17 cellular contexts compared by ENCODE assay signal in the genomic region with DNA sequence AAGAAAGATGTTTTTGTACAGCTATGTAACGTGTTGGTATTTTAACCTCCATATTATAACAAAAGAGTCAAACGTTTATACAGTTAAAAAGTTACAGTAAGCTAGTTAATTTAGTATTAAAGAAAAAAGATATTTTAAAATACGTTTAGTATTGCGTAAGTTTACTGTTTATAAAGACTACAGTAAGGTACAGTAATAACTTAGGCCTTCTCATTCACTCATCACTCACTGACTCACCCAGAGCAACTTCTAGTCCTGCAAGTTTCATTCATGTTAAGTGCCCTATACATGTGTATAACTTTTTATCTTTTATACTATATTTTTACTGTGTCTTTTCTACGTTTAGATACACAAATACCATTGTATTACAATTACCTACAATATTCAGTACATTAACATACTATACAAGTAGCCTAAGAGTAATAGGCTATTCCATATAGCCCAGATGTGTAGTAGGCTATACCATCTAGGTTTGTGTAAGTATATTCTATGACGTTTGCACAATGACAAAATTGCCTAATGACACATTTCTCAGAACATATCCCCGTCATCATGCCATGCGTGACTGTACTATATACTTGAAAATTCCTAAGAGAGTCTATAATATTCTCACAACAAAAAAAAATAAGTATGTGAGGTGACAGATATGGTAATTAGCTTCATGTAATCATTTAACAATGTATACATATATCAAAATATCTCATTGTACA. TPM values are rescaled to one million over a fixed set of nuclear protein-coding genes. Genes with fewer than 3 reads are reported as not detected.
DNase-seq lines count a peak whose midpoint lies in the region; ATAC-seq and TF ChIP-seq lines count a peak whose summit lies in the region.
"Had no signal": no experiment of that assay in that cellular context is flagged by ENCODE, and none has a peak within 500 bp of the region (broad histone marks: within the 10 kb centered on the region; RNA-seq: fewer than 3 reads in every experiment).

No MANE protein-coding gene starts in this region.

- no peaks in the 10 kb centered on the region for H3K36me3 ChIP-seq in naive thymus-derived CD4-positive, alpha-beta T cell (ENCODE audit: control insufficient read depth in 2 of 3, insufficient read depth in 3 of 3, low read length in 3 of 3)

- H3K27me3 Mint-ChIP-seq in activated T-helper 1 cell treated with anti-CD3 and anti-CD28 coated beads, Interleukin-12 subunit alpha, Interleukin-12 subunit beta, Interleukin-2, Interleukin-4 antibody, amounts not matched to agents 30 ng/mL and 10 ng/mL and 1 ng/mL, durations not matched to agents 14 hours and 24 hours and 36 hours (ENCODE audit: insufficient read depth) = no peaks in the 10 kb centered on the region
- no peaks in the 10 kb centered on the region for H3K27me3 Mint-ChIP-seq in naive thymus-derived CD4-positive, alpha-beta T cell
- H3K27me3 Mint-ChIP-seq: naive B cell had no signal

- H3K27me3 ChIP-seq in foreskin keratinocyte = no peaks in the 10 kb centered on the region
- no peaks in the 10 kb centered on the region for H3K27me3 ChIP-seq in naive thymus-derived CD4-positive, alpha-beta T cell (ENCODE audit: control insufficient read depth in 2 of 2, insufficient read depth in 2 of 2, low read length in 2 of 2)

- CTCF ChIA-PET in naive thymus-derived CD4-positive, alpha-beta T cell (lab: Charles Lee) = interaction anchor here (0.7 kb wide), 1 partner anchor 10 kb away, joined by 5 read pairs; no protein-coding TSS in a partner anchor

- no peak overlapping the region for H3K4me3 Mint-ChIP-seq in activated T-helper 1 cell treated with anti-CD3 and anti-CD28 coated beads, Interleukin-12 subunit alpha, Interleukin-12 subunit beta, Interleukin-2, Interleukin-4 antibody, amounts not matched to agents 30 ng/mL and 10 ng/mL and 1 ng/mL, durations not matched to agents 14 hours and 24 hours and 36 hours
- H3K4me3 Mint-ChIP-seq in naive thymus-derived CD4-positive, alpha-beta T cell = no peak overlapping the region
- H3K4me3 Mint-ChIP-seq: CD14-positive monocyte; naive B cell; stimulated activated effector memory CD8-positive, alpha-beta T cell treated with anti-CD3 and anti-CD28 coated beads, Interleukin-12 subunit alpha, Interleukin-12 subunit beta, amount 100 ng/mL, for 72 hours had no signal

- H3K9me3 Mint-ChIP-seq in activated T-helper 1 cell treated with anti-CD3 and anti-CD28 coated beads, Interleukin-12 subunit alpha, Interleukin-12 subunit beta, Interleukin-2, Interleukin-4 antibody, amounts not matched to agents 30 ng/mL and 10 ng/mL and 1 ng/mL, durations not matched to agents 14 hours and 24 hours and 36 hours = no peaks in the 10 kb centered on the region
- peaks cover 0 to 2% (median 0%) of the 10 kb centered on the region in 11 donors for H3K9me3 Mint-ChIP-seq in naive thymus-derived CD4-positive, alpha-beta T cell
- H3K9me3 Mint-ChIP-seq: stimulated activated effector memory CD8-positive, alpha-beta T cell treated with anti-CD3 and anti-CD28 coated beads, Interleukin-12 subunit alpha, Interleukin-12 subunit beta, amount 100 ng/mL, for 72 hours had no signal

- no peaks in the 10 kb centered on the region for H3K9me3 ChIP-seq in naive thymus-derived CD4-positive, alpha-beta T cell (ENCODE audit: control insufficient read depth in 2 of 3, low read length in 3 of 3)

- no peak for TF ChIP-seq CTCF in AG09309 (IDR thresholded peaks at IDR 0.05; ENCODE audit: control insufficient read depth, insufficient read depth, low read depth, low read length, missing control alignments)
- no peak for TF ChIP-seq CTCF in foreskin keratinocyte (conservative IDR thresholded peaks at IDR 0.05)

- peaks cover 16% of the 10 kb centered on the region for H3K4me1 ChIP-seq in foreskin keratinocyte
- H3K4me1 ChIP-seq in naive thymus-derived CD4-positive, alpha-beta T cell (ENCODE audit: control insufficient read depth in 2 of 2, insufficient read depth in 2 of 2, low read length in 2 of 2) = no peaks in the 10 kb centered on the region

- POLR2A ChIA-PET in naive thymus-derived CD4-positive, alpha-beta T cell (lab: Charles Lee) = no interaction called here

- H3K36me3 Mint-ChIP-seq in activated T-helper 1 cell treated with anti-CD3 and anti-CD28 coated beads, Interleukin-12 subunit alpha, Interleukin-12 subunit beta, Interleukin-2, Interleukin-4 antibody, amounts not matched to agents 30 ng/mL and 10 ng/mL and 1 ng/mL, durations not matched to agents 14 hours and 24 hours and 36 hours (ENCODE audit: low read depth) = peaks cover 7% of the 10 kb centered on the region
- peaks cover 0 to 6% (median 5%) of the 10 kb centered on the region in 5 donors for H3K36me3 Mint-ChIP-seq in naive thymus-derived CD4-positive, alpha-beta T cell
- H3K36me3 Mint-ChIP-seq: naive B cell had no signal

- no peak overlapping the region for H3K4me3 ChIP-seq in AG09309 (ENCODE audit: control insufficient read depth, low read depth, low read length)
- H3K4me3 ChIP-seq in naive thymus-derived CD4-positive, alpha-beta T cell (ENCODE audit: low read length) = no peak overlapping the region

- H3K4me1 Mint-ChIP-seq in activated T-helper 1 cell treated with anti-CD3 and anti-CD28 coated beads, Interleukin-12 subunit alpha, Interleukin-12 subunit beta, Interleukin-2, Interleukin-4 antibody, amounts not matched to agents 30 ng/mL and 10 ng/mL and 1 ng/mL, durations not matched to agents 14 hours and 24 hours and 36 hours (ENCODE audit: low read depth) = peaks cover 6% of the 10 kb centered on the region
- H3K4me1 Mint-ChIP-seq in naive thymus-derived CD4-positive, alpha-beta T cell = peaks cover 0 to 35% (median 20%) of the 10 kb centered on the region in 7 donors

- DNase-seq in AG09309 (ENCODE audit: low read depth) (peak; percentile 32), LHCN-M2 (ENCODE audit: low read depth) (peak; percentile 66), amniotic stem cell (lab: John Stamatoyannopoulos, UW) (peak; percentile 16), foreskin keratinocyte (peak; percentile 78 to 91)
- DNase-seq in stimulated activated CD4-positive, alpha-beta T cell treated with anti-CD3 and anti-CD28 coated beads, Interleukin-15, amount 100 ng/mL, for 24 hours = no peak
- no peak for DNase-seq in activated T-helper 1 cell treated with anti-CD3 and anti-CD28 coated beads, Interleukin-12 subunit alpha, Interleukin-12 subunit beta, Interleukin-2, Interleukin-4 antibody, amounts not matched to agents 30 ng/mL and 10 ng/mL and 1 ng/mL, durations not matched to agents 14 hours and 24 hours and 36 hours (ENCODE audit: low spot score)
- DNase-seq in naive thymus-derived CD4-positive, alpha-beta T cell = no peak
- DNase-seq: activated CD4-positive, alpha-beta T cell treated with anti-CD3 and anti-CD28 coated beads for 48 hours; activated T-cell treated with anti-CD3 and anti-CD28 coated beads, Interleukin-2, amount 50 U/mL, for 48 hours; glutamatergic neuron; left colon; naive B cell; NCI-H2227 treated with DMSO at 0.1 percent for 48 hours; stimulated activated CD4-positive, alpha-beta T cell treated with anti-CD3 and anti-CD28 coated beads, Interleukin-4, amount 100 ng/mL, for 1 hour had no signal

- H3K27ac Mint-ChIP-seq in activated T-helper 1 cell treated with anti-CD3 and anti-CD28 coated beads, Interleukin-12 subunit alpha, Interleukin-12 subunit beta, Interleukin-2, Interleukin-4 antibody, amounts not matched to agents 30 ng/mL and 10 ng/mL and 1 ng/mL, durations not matched to agents 14 hours and 24 hours and 36 hours = no peak overlapping the region
- no peak overlapping the region for H3K27ac Mint-ChIP-seq in naive thymus-derived CD4-positive, alpha-beta T cell
- H3K27ac Mint-ChIP-seq: stimulated activated effector memory CD8-positive, alpha-beta T cell treated with anti-CD3 and anti-CD28 coated beads, Interleukin-12 subunit alpha, Interleukin-12 subunit beta, amount 100 ng/mL, for 72 hours had no signal

- intact Hi-C loops in activated T-helper 1 cell treated with anti-CD3 and anti-CD28 coated beads, Interleukin-12 subunit alpha, Interleukin-12 subunit beta, Interleukin-2, Interleukin-4 antibody, amounts not matched to agents 30 ng/mL and 10 ng/mL and 1 ng/mL, durations not matched to agents 14 hours and 24 hours and 36 hours (cut with micrococcal nuclease) = no loop called here
- intact Hi-C loops in naive thymus-derived CD4-positive, alpha-beta T cell (cut with micrococcal nuclease) = no loop called here

- H3K27ac ChIP-seq in foreskin keratinocyte = peak overlapping the region; percentile 81
- no peak overlapping the region for H3K27ac ChIP-seq in naive thymus-derived CD4-positive, alpha-beta T cell (ENCODE audit: low read depth, low read length)

- ATAC-seq in foreskin keratinocyte (peak; percentile 100), GM21381 (IDR thresholded peaks at IDR 0.05; ENCODE audit: unreplicated experiment) (no peak)
- no peak for ATAC-seq in naive thymus-derived CD4-positive, alpha-beta T cell
- ATAC-seq: left colon; stimulated activated effector memory CD8-positive, alpha-beta T cell treated with anti-CD3 and anti-CD28 coated beads, Interleukin-12 subunit alpha, Interleukin-12 subunit beta, amount 100 ng/mL, for 72 hours had no signal

RNA-seq across cellular contexts. Expression of gene ERP44, which starts 33.8 kb away (rescaled TPM):
- total RNA-seq in LHCN-M2 (2014; rRNA removed) (13.9 TPM in 2 replicates), foreskin keratinocyte (19.8 and 23.6 TPM in 2 replicates)
- polyA plus RNA-seq in LHCN-M2 (2012) = 9.6 TPM
- polyA plus RNA-seq in foreskin keratinocyte = 16.4 and 17.8 TPM in 2 replicates
- 17.3 and 18.1 TPM in 2 replicates for total RNA-seq in activated T-helper 1 cell treated with anti-CD3 and anti-CD28 coated beads, Interleukin-12 subunit alpha, Interleukin-12 subunit beta, Interleukin-2, Interleukin-4 antibody, amounts not matched to agents 30 ng/mL and 10 ng/mL and 1 ng/mL, durations not matched to agents 14 hours and 24 hours and 36 hours
- 10 to 100 TPM in 4 of 5 experiments, 1 to 10 TPM in 1; 9.8 to 19.5 (median 15.2) TPM for total RNA-seq in naive thymus-derived CD4-positive, alpha-beta T cell
- polyA plus RNA-seq in naive thymus-derived CD4-positive, alpha-beta T cell = 10 to 100 TPM; 29.8 to 38.2 TPM

RNA-seq across cellular contexts. Expression of gene INVS, which starts 34.0 kb away (rescaled TPM):
- total RNA-seq in LHCN-M2 (2014; rRNA removed) (16.3 and 16.6 TPM in 2 replicates), foreskin keratinocyte (20.4 and 21.2 TPM in 2 replicates)
- polyA plus RNA-seq in LHCN-M2 (2012) = 5.7 TPM
- 4.6 and 6.1 TPM in 2 replicates for polyA plus RNA-seq in foreskin keratinocyte
- total RNA-seq in activated T-helper 1 cell treated with anti-CD3 and anti-CD28 coated beads, Interleukin-12 subunit alpha, Interleukin-12 subunit beta, Interleukin-2, Interleukin-4 antibody, amounts not matched to agents 30 ng/mL and 10 ng/mL and 1 ng/mL, durations not matched to agents 14 hours and 24 hours and 36 hours = 16.3 and 17.0 TPM in 2 replicates
- total RNA-seq in naive thymus-derived CD4-positive, alpha-beta T cell = 10 to 100 TPM; 15.0 to 20.8 (median 20.6) TPM
- 10 to 100 TPM in 1 of 2 donors, 1 to 10 TPM in 1; 6.2 to 10.2 TPM for polyA plus RNA-seq in naive thymus-derived CD4-positive, alpha-beta T cell

Comparison
In these comparisons a context has a peak if more than half of its experiments do, and no peak if none do; other contexts are left out.
1. DNase-seq: peak in AG09309 (single experiment), LHCN-M2 (single experiment), amniotic stem cell (single experiment) and foreskin keratinocyte (2 of 2); none in stimulated activated CD4-positive, alpha-beta T cell treated with anti-CD3 and anti-CD28 coated beads, Interleukin-15, amount 100 ng/mL, for 24 hours (single experiment), activated T-helper 1 cell treated with anti-CD3 and anti-CD28 coated beads, Interleukin-12 subunit alpha, Interleukin-12 subunit beta, Interleukin-2, Interleukin-4 antibody, amounts not matched to agents 30 ng/mL and 10 ng/mL and 1 ng/mL, durations not matched to agents 14 hours and 24 hours and 36 hours (single experiment) and naive thymus-derived CD4-positive, alpha-beta T cell (0 of 9).